In the genomic region with DNA sequence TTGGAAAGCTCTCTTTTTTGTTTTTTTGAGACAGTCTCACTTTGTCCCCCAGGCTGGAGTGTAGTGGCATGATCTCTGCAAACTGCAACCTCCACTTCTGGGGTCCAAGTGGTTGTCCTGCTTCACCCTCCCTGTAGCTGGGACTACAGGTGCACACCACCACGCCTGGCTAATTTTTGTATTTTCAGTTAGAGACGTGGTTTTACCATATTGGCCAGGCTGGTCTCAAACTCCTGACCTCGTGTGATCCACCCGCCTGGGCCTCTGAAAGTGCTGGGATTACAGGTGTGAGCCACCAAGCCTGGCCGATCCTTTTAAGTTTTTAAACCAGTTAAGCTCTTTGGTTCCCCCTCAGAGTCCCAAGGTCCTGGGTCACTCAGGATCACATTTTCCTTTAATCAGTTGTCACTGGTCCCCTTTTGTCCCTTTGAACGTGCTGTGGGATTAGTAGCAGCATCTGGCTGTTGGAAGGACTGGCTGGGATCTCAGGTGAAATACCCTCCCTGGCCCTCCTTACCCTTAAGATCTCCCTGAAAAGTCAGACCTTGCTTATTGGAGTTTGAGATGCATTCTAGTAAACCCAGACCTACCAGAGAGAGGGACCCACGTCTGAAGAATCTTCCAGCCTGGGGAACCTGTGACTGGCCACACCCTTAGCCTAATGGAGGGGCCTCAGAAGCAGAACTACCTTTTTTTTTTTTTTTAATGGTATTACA, we compare ENCODE assay signal across 8 cellular contexts. TPM values are rescaled to one million over a fixed set of nuclear protein-coding genes. Genes with fewer than 3 reads are reported as not detected.
DNase-seq lines count a peak whose midpoint lies in the region; ATAC-seq and TF ChIP-seq lines count a peak whose summit lies in the region.

No MANE protein-coding gene starts in this region.

- WGBS in IMR-90 (ENCODE audit: extremely low coverage in 2 of 2, insufficient read length in 1 of 2), 2 experiments = 23% methylated on average over 3 of the region's 7 CpGs; no CpG with 5 or more reads in 1 of the 2 experiments

- no peaks in the 10 kb centered on the region for H3K9me1 ChIP-seq in IMR-90 (ENCODE audit: insufficient read depth, low read length)

- no peaks in the 10 kb centered on the region for H3K9me2 ChIP-seq in neural cell (ENCODE audit: insufficient read depth, low read length)

- H3K56ac ChIP-seq in IMR-90 (ENCODE audit: extremely low read depth, insufficient read depth, low read length) = peak overlapping the region; percentile 82; the same call in 1 of the 2 replicates

- H3K23ac ChIP-seq in IMR-90 (ENCODE audit: low read depth, low read length) = peak overlapping the region; percentile 20

- intact Hi-C loops in IMR-90 (cut with micrococcal nuclease) = loop anchor here (5.0 kb wide), 1 partner anchor 35 kb away; no protein-coding TSS in a partner anchor

- TF ChIP-seq EP300 in neural cell (conservative IDR thresholded peaks at IDR 0.05; ENCODE audit: poor library complexity, severe bottlenecking) = no peak

- peak overlapping the region; percentile 57 for H2AK9ac ChIP-seq in IMR-90 (replicated peaks; ENCODE audit: low read depth, low read length, poor library complexity)

- ATAC-seq in GM21528 (IDR thresholded peaks at IDR 0.05; ENCODE audit: low FRiP score, unreplicated experiment) (peak; percentile 35), IMR-90 (ENCODE audit: low read depth) (no peak; the same call in 1 of the 2 replicates)

- H4K91ac ChIP-seq in IMR-90 (ENCODE audit: insufficient read depth, low read depth, low read length) = no peak overlapping the region

- H2BK5ac ChIP-seq in IMR-90 (ENCODE audit: low read depth, low read length, poor library complexity, severe bottlenecking) = peak overlapping the region; percentile 8

- 0 out of 2 replicates have a peak overlapping the region, but pooled peaks have one; percentile 1 for H3K4ac ChIP-seq in IMR-90 (ENCODE audit: low read depth, low read length)

- H2BK120ac ChIP-seq in IMR-90 (ENCODE audit: low read depth, low read length) = no peak overlapping the region

- TF ChIP-seq RAD21 in IMR-90 (IDR thresholded peaks at IDR 0.05; ENCODE audit: low read length) (no peak), neural cell (conservative IDR thresholded peaks at IDR 0.05) (no peak)

- H3K4me1 ChIP-seq in IMR-90 (ENCODE audit: control insufficient read depth, insufficient read depth, low read length) = no peaks in the 10 kb centered on the region

- H2AFZ ChIP-seq in IMR-90 (replicated peaks; ENCODE audit: low read length, poor library complexity) = no peak overlapping the region
- H2AFZ ChIP-seq in neural cell (ENCODE audit: low read depth, low read length) = no peak overlapping the region

- dilution Hi-C loops in IMR-90 (cut with HindIII; ENCODE audit: low sequenced_read_pairs, unreplicated experiment) = no loop called here

- no peak overlapping the region for H2BK15ac ChIP-seq in IMR-90 (ENCODE audit: low read depth, low read length)

- H3K4me3 ChIP-seq in IMR-90 (ENCODE audit: insufficient read depth, low read depth, low read length) (peak overlapping the region; percentile 72), epithelial cell of esophagus (ENCODE audit: low read length) (no peak overlapping the region), neural cell (ENCODE audit: low read length) (peak overlapping the region; percentile 78)

- POLR2A ChIA-PET in IMR-90 (lab: Charles Lee; ENCODE audit: unreplicated experiment) = interaction anchor here (0.5 to 14.2 kb wide), 13 partner anchors 8 to 146 kb away, joined by 3 to 494 read pairs (median 6); a partner anchor contains a TSS

- no peak for TF ChIP-seq POLR2A in IMR-90 (IDR thresholded peaks at IDR 0.05; ENCODE audit: low read depth, low read length)

- no peak overlapping the region for H4K5ac ChIP-seq in IMR-90 (ENCODE audit: low read depth, low read length)

- in situ Hi-C loops in IMR-90 (cut with MboI; ENCODE audit: low sequenced_read_pairs) = loop anchor here (5.0 kb wide), 1 partner anchor 35 kb away; no protein-coding TSS in a partner anchor

- DNase-seq in ELF-1 (ENCODE audit: low read depth, low spot score) = peak; percentile 95
- peak; percentile 95 for DNase-seq in IMR-90
- DNase-seq in epithelial cell of esophagus (ENCODE audit: low read depth) = peak; percentile 93
- no peak for DNase-seq in NCI-H128 (lab: John Stamatoyannopoulos, UW; ENCODE audit: unreplicated experiment)
- DNase-seq in activated CD4-positive, CD25-positive, alpha-beta regulatory T cell (lab: John Stamatoyannopoulos, UW) = no peak

- BruUV-seq in IMR-90 (replicated peaks; lab: Mats Ljungman, UMichigan) = no TSS peak

- H3F3A ChIP-seq in neural cell (ENCODE audit: insufficient read depth, low read length, poor library complexity, severe bottlenecking) = peaks cover 22% of the 10 kb centered on the region

- H3K9ac ChIP-seq in IMR-90 (ENCODE audit: low read depth, low read length) (peak overlapping the region; percentile 25), neural cell (ENCODE audit: low read length) (peak overlapping the region; percentile 99)

- CTCF ChIA-PET in IMR-90 (lab: Yijun Ruan, JAX) = interaction anchor here (0.6 to 2.1 kb wide), 4 partner anchors 27 to 90 kb away, joined by 3 to 8 read pairs (median 3); no protein-coding TSS in a partner anchor

- H3K79me2 ChIP-seq in neural cell (replicated peaks; ENCODE audit: insufficient read depth, low read length) = peaks cover 88% of the 10 kb centered on the region

- H4K20me1 ChIP-seq in IMR-90 (ENCODE audit: insufficient read depth, low read length) = peaks cover 62% of the 10 kb centered on the region
- peaks cover 79% of the 10 kb centered on the region for H4K20me1 ChIP-seq in neural cell (ENCODE audit: insufficient read depth)

- TF ChIP-seq CTCF in IMR-90 (conservative IDR thresholded peaks at IDR 0.05; ENCODE audit: low read depth, low read length) = no peak
- TF ChIP-seq CTCF in VCaP (conservative IDR thresholded peaks at IDR 0.05) = no peak
- TF ChIP-seq CTCF in epithelial cell of esophagus (IDR thresholded peaks at IDR 0.05; ENCODE audit: insufficient read depth, low read depth, low read length, missing control alignments) = no peak
- TF ChIP-seq CTCF in neural cell (IDR thresholded peaks at IDR 0.05; ENCODE audit: poor library complexity, severe bottlenecking) = no peak

- H3K27me3 ChIP-seq in IMR-90 (ENCODE audit: control insufficient read depth, insufficient read depth, low read length) = no peaks in the 10 kb centered on the region
- no peaks in the 10 kb centered on the region for H3K27me3 ChIP-seq in neural cell (ENCODE audit: insufficient read depth, low read depth, low read length)

- H3K9me3 ChIP-seq in IMR-90 (ENCODE audit: control insufficient read depth, insufficient read depth, low read length) (no peaks in the 10 kb centered on the region), neural cell (ENCODE audit: low read length) (no peaks in the 10 kb centered on the region)

- H4K8ac ChIP-seq in IMR-90 (ENCODE audit: low read depth in 2 of 2, low read length in 2 of 2) = no peak overlapping the region; a peak in 1 of 4 replicates

- H3K79me1 ChIP-seq in IMR-90 (ENCODE audit: low read depth in 1 of 2, low read length in 2 of 2) = peaks cover 0 to 29% of the 10 kb centered on the region in 2 experiments; a peak in 2 of 4 replicates

- H2AK5ac ChIP-seq in IMR-90 (ENCODE audit: low read depth, low read length) = no peak overlapping the region

- H3K36me3 ChIP-seq in IMR-90 (ENCODE audit: control insufficient read depth, insufficient read depth, low read length) (peaks cover 40% of the 10 kb centered on the region), neural cell (ENCODE audit: insufficient read depth, low read length) (peaks cover 56% of the 10 kb centered on the region)

- no peak overlapping the region for H2BK20ac ChIP-seq in IMR-90 (ENCODE audit: low read depth, low read length)

- H3K14ac ChIP-seq in IMR-90 (replicated peaks; ENCODE audit: low read depth, low read length) = peak overlapping the region; percentile 61; the same call in 1 of the 2 replicates

- H3K4me2 ChIP-seq in IMR-90 (ENCODE audit: low read depth, low read length) = peak overlapping the region; percentile 74
- H3K4me2 ChIP-seq in neural cell (ENCODE audit: low read length) = peak overlapping the region; percentile 87

- H3K27ac ChIP-seq in IMR-90 (ENCODE audit: insufficient read depth, low read length) (peak overlapping the region; percentile 16), VCaP (peak overlapping the region; percentile 100), neural cell (ENCODE audit: low read length) (peak overlapping the region; percentile 100)

- H3K18ac ChIP-seq in IMR-90 (ENCODE audit: low read depth, low read length) = no peak overlapping the region

TF ChIP-seq in IMR-90, 13 proteins besides CTCF, POLR2A, EP300 and RAD21:
- TF ChIP-seq BHLHE40 (IDR thresholded peaks at IDR 0.05; ENCODE audit: low read depth, low read length) = peak; percentile 89
- no peak for TF ChIP-seq CHD1 (IDR thresholded peaks at IDR 0.05; ENCODE audit: low read depth, low read length)
- TF ChIP-seq NFE2L2 (IDR thresholded peaks at IDR 0.05; ENCODE audit: low read depth, low read length) = peak; percentile 30; the same call in 1 of the 2 replicates

TF ChIP-seq in neural cell, 6 proteins besides CTCF, POLR2A, EP300 and RAD21 (continues in another document):
- TF ChIP-seq SMC3 (conservative IDR thresholded peaks at IDR 0.05; ENCODE audit: poor library complexity) = no peak

RNA-seq across cellular contexts. Expression of a gene that starts 8.1 kb away (rescaled TPM):
- total RNA-seq in IMR-90 (2012; rRNA removed) = 3,569 and 5,244 TPM in 2 replicates
- 430 and 636 TPM in 2 replicates for polyA plus RNA-seq in IMR-90 (2012; rRNA removed)
- polyA plus RNA-seq in IMR-90 (2012; cell fraction: cytosol; rRNA removed) = 4.7 and 16.7 TPM in 2 replicates
- 481 and 5,232 TPM in 2 replicates for polyA plus RNA-seq in IMR-90 (2012; cell fraction: nucleus; rRNA removed; ENCODE audit: low replicate concordance)
- polyA plus RNA-seq in neural cell = 1,383 and 1,630 TPM in 2 replicates
- 48,171 and 65,838 TPM in 2 replicates for polyA minus RNA-seq in neural cell

RNA-seq across cellular contexts. Expression of a gene that starts 18.0 kb away (rescaled TPM):
- 95.8 and 96.4 TPM in 2 replicates for total RNA-seq in IMR-90 (2012; rRNA removed)
- polyA plus RNA-seq in IMR-90 (2012; rRNA removed) (150 and 172 TPM in 2 replicates), neural cell (48.3 and 56.2 TPM in 2 replicates)
- polyA plus RNA-seq in IMR-90 (2012; cell fraction: cytosol; rRNA removed) = 166 and 172 TPM in 2 replicates
- polyA plus RNA-seq in IMR-90 (2012; cell fraction: nucleus; rRNA removed; ENCODE audit: low replicate concordance) = 173 and 359 TPM in 2 replicates
- 35.3 and 55.3 TPM in 2 replicates for polyA minus RNA-seq in neural cell

RNA-seq across cellular contexts. Expression of a gene that starts 51.2 kb away (rescaled TPM):
- 6.6 and 8.3 TPM in 2 replicates for total RNA-seq in IMR-90 (2012; rRNA removed)
- polyA plus RNA-seq in IMR-90 (2012; rRNA removed) = 145 and 216 TPM in 2 replicates
- 229 and 255 TPM in 2 replicates for polyA plus RNA-seq in IMR-90 (2012; cell fraction: cytosol; rRNA removed)
- 685 and 1,572 TPM in 2 replicates for polyA plus RNA-seq in IMR-90 (2012; cell fraction: nucleus; rRNA removed; ENCODE audit: low replicate concordance)
- polyA plus RNA-seq in neural cell = 3.5 and 4.6 TPM in 2 replicates
- 0.97 and 2.3 TPM in 2 replicates for polyA minus RNA-seq in neural cell

Comparison
In these comparisons a context has a peak if more than half of its experiments do, and no peak if none do; other contexts are left out.
1. DNase-seq: peak in ELF-1 (single experiment), IMR-90 (single experiment) and epithelial cell of esophagus (single experiment); none in NCI-H128 (single experiment) and activated CD4-positive, CD25-positive, alpha-beta regulatory T cell (0 of 4).
2. H3K27ac ChIP-seq: peak in every context shown above with its lines; median percentile 100 in VCaP; 100 in neural cell; 16 in IMR-90.
3. RNA of a gene that starts 51.2 kb away (polyA plus RNA-seq): 145 to 1,572 TPM in IMR-90; 3.5 to 4.6 TPM in neural cell; every median in the first group is over 10 times any median in the second.